16 cellular contexts compared by ENCODE assay signal in genomic region chr1:208209896-208210589, GRCh38. TPM values are rescaled to one million over a fixed set of nuclear protein-coding genes. Genes with fewer than 3 reads are reported as not detected.
A peak's percentile ranks its signal among the peaks of the same experiment; 100 is the strongest.
DNase-seq lines count a peak whose midpoint lies in the region; ATAC-seq and TF ChIP-seq lines count a peak whose summit lies in the region.
"Had no signal": no experiment of that assay in that cellular context is flagged by ENCODE, and none has a peak within 500 bp of the region (broad histone marks: within the 10 kb centered on the region; RNA-seq: fewer than 3 reads in every experiment).

No MANE protein-coding gene starts in this region.

- no peak overlapping the region for H3K9ac ChIP-seq in mammary epithelial cell (ENCODE audit: insufficient read depth, low read length)

- dilution Hi-C loops in mammary epithelial cell (cut with HindIII; ENCODE audit: low sequenced_read_pairs) = no loop called here

- CTCF ChIA-PET in mammary epithelial cell (lab: Charles Lee; ENCODE audit: low non-redundant PET) = interaction anchor here (0.6 kb wide), 1 partner anchor 35 kb away, joined by 3 read pairs; no protein-coding TSS in a partner anchor

- H3K27ac Mint-ChIP-seq in stimulated activated effector memory CD8-positive, alpha-beta T cell treated with anti-CD3 and anti-CD28 coated beads, Interleukin-12 subunit alpha, Interleukin-12 subunit beta, amount 100 ng/mL, for 72 hours = no peak overlapping the region
- H3K27ac Mint-ChIP-seq: CD14-positive monocyte, IgD-negative memory B cell had no signal

- 84% methylated on average over 9 of the region's 9 CpGs for WGBS in mammary epithelial cell (ENCODE audit: low coverage, missing lambda C conversion rate)

- BruUV-seq in mammary epithelial cell (replicated peaks; lab: Mats Ljungman, UMichigan) = no TSS peak

- H4K20me1 ChIP-seq in mammary epithelial cell (ENCODE audit: insufficient read depth, low read length) = no peaks in the 10 kb centered on the region

- no peaks in the 10 kb centered on the region for H3K4me1 Mint-ChIP-seq in stimulated activated effector memory CD8-positive, alpha-beta T cell treated with anti-CD3 and anti-CD28 coated beads, Interleukin-12 subunit alpha, Interleukin-12 subunit beta, amount 100 ng/mL, for 72 hours
- H3K4me1 Mint-ChIP-seq: IgD-negative memory B cell had no signal

- peaks cover 51% of the 10 kb centered on the region for H3K79me2 ChIP-seq in mammary epithelial cell (ENCODE audit: insufficient read depth, low read length)

- H3K36me3 Mint-ChIP-seq in stimulated activated effector memory CD8-positive, alpha-beta T cell treated with anti-CD3 and anti-CD28 coated beads, Interleukin-12 subunit alpha, Interleukin-12 subunit beta, amount 100 ng/mL, for 72 hours = no peaks in the 10 kb centered on the region
- H3K36me3 Mint-ChIP-seq: CD14-positive monocyte, IgD-negative memory B cell had no signal

- intact Hi-C loops in mammary epithelial cell (cut with micrococcal nuclease) (no loop called here), lower lobe of right lung (cut with DNase I) (no loop called here), tibial artery (cut with DNase I; ENCODE audit: low total_unique reads) (no loop called here)

- H3K9me3 Mint-ChIP-seq in stimulated activated effector memory CD8-positive, alpha-beta T cell treated with anti-CD3 and anti-CD28 coated beads, Interleukin-12 subunit alpha, Interleukin-12 subunit beta, amount 100 ng/mL, for 72 hours = no peaks in the 10 kb centered on the region
- H3K9me3 Mint-ChIP-seq: CD14-positive monocyte, H9, IgD-negative memory B cell had no signal

- TF ChIP-seq CTCF in mammary epithelial cell (conservative IDR thresholded peaks at IDR 0.05 in 1 of 2, IDR thresholded peaks at IDR 0.05 in 1 of 2; ENCODE audit: extremely low read depth in 1 of 2, insufficient read depth in 1 of 2, low read depth in 1 of 2, low read length in 2 of 2) (no peak), lower lobe of right lung (IDR thresholded peaks at IDR 0.05) (no peak), GM20000 (IDR thresholded peaks at IDR 0.05; ENCODE audit: extremely low read depth, missing control alignments) (no peak), tibial artery (IDR thresholded peaks at IDR 0.05) (no peak)

- peak overlapping the region; percentile 66 for H3K27ac ChIP-seq in mammary epithelial cell (ENCODE audit: insufficient read depth, low read depth, low read length)
- H3K27ac ChIP-seq in lower lobe of right lung = peak overlapping the region; percentile 82
- H3K27ac ChIP-seq in tibial artery = peak overlapping the region in 1 of 2 donors; percentile 70

- H3K4me3 Mint-ChIP-seq in stimulated activated effector memory CD8-positive, alpha-beta T cell treated with anti-CD3 and anti-CD28 coated beads, Interleukin-12 subunit alpha, Interleukin-12 subunit beta, amount 100 ng/mL, for 72 hours = no peak overlapping the region
- H3K4me3 Mint-ChIP-seq: CD14-positive monocyte, H9, IgD-negative memory B cell had no signal

- H3K4me1 ChIP-seq in mammary epithelial cell (ENCODE audit: insufficient read depth, low read length) (peaks cover 75% of the 10 kb centered on the region), lower lobe of right lung (peaks cover 87% of the 10 kb centered on the region), tibial artery (peaks cover 0 to 72% (median 43%) of the 10 kb centered on the region in 4 donors)

- in situ Hi-C loops in mammary epithelial cell (cut with MboI; ENCODE audit: low sequenced_read_pairs in 2 of 2) = no loop called here

- H3K27me3 ChIP-seq in mammary epithelial cell (ENCODE audit: insufficient read depth, low read length) (no peaks in the 10 kb centered on the region), lower lobe of right lung (ENCODE audit: low read depth) (no peaks in the 10 kb centered on the region), tibial artery (no peaks in the 10 kb centered on the region)

- H2AFZ ChIP-seq in mammary epithelial cell (ENCODE audit: low read depth, low read length) = no peak overlapping the region

- H3K4me3 ChIP-seq in mammary epithelial cell (replicated peaks in 1 of 3; ENCODE audit: insufficient read depth in 1 of 3, low read depth in 2 of 3, low read length in 3 of 3) = no peak overlapping the region
- H3K4me3 ChIP-seq in lower lobe of right lung = no peak overlapping the region
- no peak overlapping the region for H3K4me3 ChIP-seq in tibial artery

- H3K4me2 ChIP-seq in mammary epithelial cell (ENCODE audit: insufficient read depth, low read depth, low read length) = peak overlapping the region; percentile 62

- peaks cover 8% of the 10 kb centered on the region for H3K36me3 ChIP-seq in mammary epithelial cell (ENCODE audit: insufficient read depth, low read length)
- peaks cover 38% of the 10 kb centered on the region for H3K36me3 ChIP-seq in lower lobe of right lung
- peaks cover 0 to 7% (median 5%) of the 10 kb centered on the region in 3 donors for H3K36me3 ChIP-seq in tibial artery

- ATAC-seq in lower lobe of right lung = no peak
- no peak for ATAC-seq in stimulated activated effector memory CD8-positive, alpha-beta T cell treated with anti-CD3 and anti-CD28 coated beads, Interleukin-12 subunit alpha, Interleukin-12 subunit beta, amount 100 ng/mL, for 72 hours

- peak; percentile 39 for DNase-seq in EL
- DNase-seq in M059J (ENCODE audit: low read depth) = peak; percentile 54
- no peak for DNase-seq in mammary epithelial cell
- no peak for DNase-seq in lower lobe of right lung
- DNase-seq in GM20000 (ENCODE audit: low spot score) = no peak
- no peak for DNase-seq in NCI-H1417 (lab: John Stamatoyannopoulos, UW)
- no peak for DNase-seq in stimulated activated effector memory CD8-positive, alpha-beta T cell treated with anti-CD3 and anti-CD28 coated beads, Interleukin-12 subunit alpha, Interleukin-12 subunit beta, amount 100 ng/mL, for 72 hours (ENCODE audit: low spot score in 2 of 2)
- DNase-seq in tibial artery = no peak
- DNase-seq: ACHN; AML-193; COR-L47; H9; NCI-H1930; NK-92 treated with Interleukin-12 subunit alpha and Interleukin-12 subunit beta, amount 100 ng/mL, for 24 hours had no signal

- H3K9me3 ChIP-seq in mammary epithelial cell (replicated peaks; ENCODE audit: insufficient read depth, low read length) (no peaks in the 10 kb centered on the region), lower lobe of right lung (no peaks in the 10 kb centered on the region), tibial artery (no peaks in the 10 kb centered on the region)

RNA-seq across cellular contexts. Expression of gene PLXNA2, which starts 34.1 kb away (rescaled TPM):
- total RNA-seq in M059J (2014; rRNA removed; shearing (Covaris generic)) = 2.0 and 2.8 TPM in 2 replicates
- 10 to 100 TPM in 1 of 2 donors, 1 to 10 TPM in 1; 6.5 to 42.9 TPM for total RNA-seq in mammary epithelial cell
- 11.5 TPM for polyA plus RNA-seq in mammary epithelial cell
- polyA minus RNA-seq in mammary epithelial cell = 45.4 TPM
- 83.9 TPM for total RNA-seq in lower lobe of right lung

Comparison
In these comparisons a context has a peak if more than half of its experiments do, and no peak if none do; other contexts are left out.
1. DNase-seq: peak in EL (single experiment) and M059J (single experiment); none in mammary epithelial cell (single experiment), lower lobe of right lung (single experiment), GM20000 (single experiment), NCI-H1417 (0 of 3), stimulated activated effector memory CD8-positive, alpha-beta T cell treated with anti-CD3 and anti-CD28 coated beads, Interleukin-12 subunit alpha, Interleukin-12 subunit beta, amount 100 ng/mL, for 72 hours (0 of 2) and tibial artery (0 of 2).